ENCODE assay signal across 1 cellular context in the genomic region with DNA sequence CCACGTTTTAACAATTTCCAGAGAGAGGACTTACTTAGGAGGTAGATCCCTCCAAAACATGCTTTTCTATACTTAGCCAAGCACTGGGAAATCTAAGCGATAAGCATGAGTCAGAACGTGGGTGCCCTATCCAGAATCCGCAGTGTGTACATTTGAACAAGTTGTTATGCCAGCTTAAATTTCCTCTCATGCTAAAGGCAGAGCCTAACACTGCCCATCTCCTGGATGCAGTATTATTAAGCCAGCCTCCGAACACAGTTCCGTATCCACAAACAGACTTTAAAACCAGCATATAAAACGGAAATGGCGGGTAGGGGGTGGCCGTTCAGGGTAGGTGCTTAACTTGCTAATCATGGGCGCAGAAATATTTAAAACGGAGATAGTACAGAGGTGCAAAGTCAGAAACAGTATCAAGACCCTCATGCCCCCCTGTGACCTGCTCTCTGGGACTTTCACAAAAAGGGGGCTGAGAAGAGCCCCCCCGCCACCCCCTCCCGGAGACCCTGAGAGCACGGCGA.
TF ChIP-seq lines count a peak whose summit lies in the region.

No MANE protein-coding gene starts in this region.

TF ChIP-seq in endothelial cell of umbilical vein, 7 proteins besides CTCF, POLR2A, EP300 and RAD21 (continued from another document):
- no peak for TF ChIP-seq JUN (IDR thresholded peaks at IDR 0.05; ENCODE audit: borderline replicate concordance, insufficient read depth, insufficient read length, low read depth)
